ENCODE assay signal across 1 cellular context in the genomic region with DNA sequence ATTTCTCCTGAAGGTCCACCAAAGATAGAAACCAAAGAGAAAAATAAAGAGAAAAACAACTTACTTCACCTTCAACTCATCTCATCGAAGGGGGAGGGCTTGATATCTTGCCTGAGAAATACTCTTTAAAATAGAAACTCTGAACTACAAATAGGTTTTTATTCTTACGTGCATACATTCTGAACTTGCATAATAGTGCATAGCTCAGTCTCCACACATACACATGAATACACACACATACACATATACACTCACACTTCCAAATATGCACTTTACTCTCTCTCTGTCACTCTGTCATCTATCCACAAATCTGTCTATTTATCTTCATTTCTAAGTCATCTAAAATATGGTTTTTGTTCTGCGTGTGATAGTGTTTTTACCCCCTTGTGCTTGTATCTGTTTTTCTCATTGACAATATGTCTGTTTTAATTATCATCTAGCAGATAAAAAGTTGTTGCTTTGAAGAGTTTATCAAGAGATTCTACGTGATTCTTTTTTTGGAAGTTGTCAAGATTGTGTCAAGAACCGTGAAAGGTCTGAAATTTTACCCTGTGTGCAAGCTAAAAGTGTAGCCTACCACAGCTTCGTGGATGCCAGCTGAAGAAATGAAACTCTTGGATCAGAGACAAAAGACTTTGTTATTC.
A peak's percentile ranks its signal among the peaks of the same experiment; 100 is the strongest.
TF ChIP-seq lines count a peak whose summit lies in the region.

No MANE protein-coding gene starts in this region.

TF ChIP-seq in HepG2, 621 proteins besides CTCF, POLR2A, EP300 and RAD21 (continued from another document and continues in another):
- TF ChIP-seq ZNF280D (CRISPR knock-in tag; IDR thresholded peaks at IDR 0.05) (no peak), RNF2 (conservative IDR thresholded peaks at IDR 0.05; ENCODE audit: low read depth) (no peak), RFX5 (IDR thresholded peaks at IDR 0.05; ENCODE audit: low read depth, low read length) (no peak), NFYC (CRISPR knock-in tag; IDR thresholded peaks at IDR 0.05) (no peak), POGZ (CRISPR knock-in tag; IDR thresholded peaks at IDR 0.05) (no peak), CEBPG (CRISPR knock-in tag; IDR thresholded peaks at IDR 0.05) (peak; percentile 81), BHLHE40 (IDR thresholded peaks at IDR 0.05; ENCODE audit: low read length) (peak; percentile 41; the same call in 1 of the 2 replicates), SSRP1 (CRISPR knock-in tag; IDR thresholded peaks at IDR 0.05) (peak; percentile 80), MIER3 (CRISPR knock-in tag; IDR thresholded peaks at IDR 0.05; ENCODE audit: borderline replicate concordance) (0 out of 2 replicates have a peak, but pooled peaks have one; percentile 46), GMEB2 (CRISPR knock-in tag; IDR thresholded peaks at IDR 0.05; ENCODE audit: low read depth) (no peak), MTA3 (CRISPR knock-in tag; IDR thresholded peaks at IDR 0.05) (no peak), ZNF569 (CRISPR knock-in tag; IDR thresholded peaks at IDR 0.05; ENCODE audit: borderline replicate concordance) (no peak), KLF6 (CRISPR knock-in tag; IDR thresholded peaks at IDR 0.05) (no peak; the same call in 1 of the 2 replicates), ZNF609 (CRISPR knock-in tag; IDR thresholded peaks at IDR 0.05; ENCODE audit: borderline replicate concordance) (no peak), CREM (IDR thresholded peaks at IDR 0.05) (no peak), CREM (CRISPR knock-in tag; IDR thresholded peaks at IDR 0.05) (no peak), SKI (IDR thresholded peaks at IDR 0.05; ENCODE audit: partially characterized antibody) (peak; percentile 64), LCORL (IDR thresholded peaks at IDR 0.05) (peak; percentile 44; the same call in 1 of the 2 replicates), LCORL (CRISPR knock-in tag; IDR thresholded peaks at IDR 0.05) (no peak), MBD4 (IDR thresholded peaks at IDR 0.05; ENCODE audit: borderline replicate concordance, low read length) (no peak), ZBTB3 (CRISPR knock-in tag; IDR thresholded peaks at IDR 0.05; ENCODE audit: borderline replicate concordance, low read depth) (no peak; the same call in 1 of the 2 replicates), SRSF4 (IDR thresholded peaks at IDR 0.05; ENCODE audit: low read depth, low read length, poor library complexity, severe bottlenecking) (no peak), ZNF883 (CRISPR knock-in tag; IDR thresholded peaks at IDR 0.05; ENCODE audit: not compliant biosample characterization) (no peak), ZBTB25 (CRISPR knock-in tag; IDR thresholded peaks at IDR 0.05) (no peak), ZNF333 (CRISPR knock-in tag; IDR thresholded peaks at IDR 0.05; ENCODE audit: borderline replicate concordance) (no peak), IRF2 (CRISPR knock-in tag; IDR thresholded peaks at IDR 0.05) (no peak), ATF1 (CRISPR knock-in tag; IDR thresholded peaks at IDR 0.05) (no peak), ZBTB2 (CRISPR knock-in tag; IDR thresholded peaks at IDR 0.05; ENCODE audit: low read depth) (no peak), MAFG (CRISPR knock-in tag; IDR thresholded peaks at IDR 0.05) (no peak)
- TF ChIP-seq, protein P1, sequence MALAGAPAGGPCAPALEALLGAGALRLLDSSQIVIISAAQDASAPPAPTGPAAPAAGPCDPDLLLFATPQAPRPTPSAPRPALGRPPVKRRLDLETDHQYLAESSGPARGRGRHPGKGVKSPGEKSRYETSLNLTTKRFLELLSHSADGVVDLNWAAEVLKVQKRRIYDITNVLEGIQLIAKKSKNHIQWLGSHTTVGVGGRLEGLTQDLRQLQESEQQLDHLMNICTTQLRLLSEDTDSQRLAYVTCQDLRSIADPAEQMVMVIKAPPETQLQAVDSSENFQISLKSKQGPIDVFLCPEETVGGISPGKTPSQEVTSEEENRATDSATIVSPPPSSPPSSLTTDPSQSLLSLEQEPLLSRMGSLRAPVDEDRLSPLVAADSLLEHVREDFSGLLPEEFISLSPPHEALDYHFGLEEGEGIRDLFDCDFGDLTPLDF (CRISPR knock-in tag; IDR thresholded peaks at IDR 0.05) = no peak
- TF ChIP-seq, protein P2, sequence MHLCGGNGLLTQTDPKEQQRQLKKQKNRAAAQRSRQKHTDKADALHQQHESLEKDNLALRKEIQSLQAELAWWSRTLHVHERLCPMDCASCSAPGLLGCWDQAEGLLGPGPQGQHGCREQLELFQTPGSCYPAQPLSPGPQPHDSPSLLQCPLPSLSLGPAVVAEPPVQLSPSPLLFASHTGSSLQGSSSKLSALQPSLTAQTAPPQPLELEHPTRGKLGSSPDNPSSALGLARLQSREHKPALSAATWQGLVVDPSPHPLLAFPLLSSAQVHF (CRISPR knock-in tag; IDR thresholded peaks at IDR 0.05) = no peak
- TF ChIP-seq, protein P3, sequence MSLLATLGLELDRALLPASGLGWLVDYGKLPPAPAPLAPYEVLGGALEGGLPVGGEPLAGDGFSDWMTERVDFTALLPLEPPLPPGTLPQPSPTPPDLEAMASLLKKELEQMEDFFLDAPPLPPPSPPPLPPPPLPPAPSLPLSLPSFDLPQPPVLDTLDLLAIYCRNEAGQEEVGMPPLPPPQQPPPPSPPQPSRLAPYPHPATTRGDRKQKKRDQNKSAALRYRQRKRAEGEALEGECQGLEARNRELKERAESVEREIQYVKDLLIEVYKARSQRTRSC (CRISPR knock-in tag; IDR thresholded peaks at IDR 0.05; ENCODE audit: low read depth) = no peak
- TF ChIP-seq, protein P4, sequence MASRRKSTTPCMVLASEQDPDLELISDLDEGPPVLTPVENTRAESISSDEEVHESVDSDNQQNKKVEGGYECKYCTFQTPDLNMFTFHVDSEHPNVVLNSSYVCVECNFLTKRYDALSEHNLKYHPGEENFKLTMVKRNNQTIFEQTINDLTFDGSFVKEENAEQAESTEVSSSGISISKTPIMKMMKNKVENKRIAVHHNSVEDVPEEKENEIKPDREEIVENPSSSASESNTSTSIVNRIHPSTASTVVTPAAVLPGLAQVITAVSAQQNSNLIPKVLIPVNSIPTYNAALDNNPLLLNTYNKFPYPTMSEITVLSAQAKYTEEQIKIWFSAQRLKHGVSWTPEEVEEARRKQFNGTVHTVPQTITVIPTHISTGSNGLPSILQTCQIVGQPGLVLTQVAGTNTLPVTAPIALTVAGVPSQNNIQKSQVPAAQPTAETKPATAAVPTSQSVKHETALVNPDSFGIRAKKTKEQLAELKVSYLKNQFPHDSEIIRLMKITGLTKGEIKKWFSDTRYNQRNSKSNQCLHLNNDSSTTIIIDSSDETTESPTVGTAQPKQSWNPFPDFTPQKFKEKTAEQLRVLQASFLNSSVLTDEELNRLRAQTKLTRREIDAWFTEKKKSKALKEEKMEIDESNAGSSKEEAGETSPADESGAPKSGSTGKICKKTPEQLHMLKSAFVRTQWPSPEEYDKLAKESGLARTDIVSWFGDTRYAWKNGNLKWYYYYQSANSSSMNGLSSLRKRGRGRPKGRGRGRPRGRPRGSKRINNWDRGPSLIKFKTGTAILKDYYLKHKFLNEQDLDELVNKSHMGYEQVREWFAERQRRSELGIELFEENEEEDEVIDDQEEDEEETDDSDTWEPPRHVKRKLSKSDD (CRISPR knock-in tag; IDR thresholded peaks at IDR 0.05; ENCODE audit: low read depth) = no peak
- TF ChIP-seq, protein P5, sequence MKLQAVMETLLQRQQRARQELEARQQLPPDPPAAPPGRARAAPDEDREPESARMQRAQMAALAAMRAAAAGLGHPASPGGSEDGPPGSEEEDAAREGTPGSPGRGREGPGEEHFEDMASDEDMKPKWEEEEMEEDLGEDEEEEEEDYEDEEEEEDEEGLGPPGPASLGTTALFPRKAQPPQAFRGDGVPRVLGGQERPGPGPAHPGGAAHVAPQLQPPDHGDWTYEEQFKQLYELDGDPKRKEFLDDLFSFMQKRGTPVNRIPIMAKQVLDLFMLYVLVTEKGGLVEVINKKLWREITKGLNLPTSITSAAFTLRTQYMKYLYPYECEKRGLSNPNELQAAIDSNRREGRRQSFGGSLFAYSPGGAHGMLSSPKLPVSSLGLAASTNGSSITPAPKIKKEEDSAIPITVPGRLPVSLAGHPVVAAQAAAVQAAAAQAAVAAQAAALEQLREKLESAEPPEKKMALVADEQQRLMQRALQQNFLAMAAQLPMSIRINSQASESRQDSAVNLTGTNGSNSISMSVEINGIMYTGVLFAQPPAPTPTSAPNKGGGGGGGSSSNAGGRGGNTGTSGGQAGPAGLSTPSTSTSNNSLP (IDR thresholded peaks at IDR 0.05; ENCODE audit: low read depth, low read length) = peak; percentile 87; the same call in 1 of the 2 replicates
